Comparison of ENCODE assay signal across 11 cellular contexts in the genomic region with DNA sequence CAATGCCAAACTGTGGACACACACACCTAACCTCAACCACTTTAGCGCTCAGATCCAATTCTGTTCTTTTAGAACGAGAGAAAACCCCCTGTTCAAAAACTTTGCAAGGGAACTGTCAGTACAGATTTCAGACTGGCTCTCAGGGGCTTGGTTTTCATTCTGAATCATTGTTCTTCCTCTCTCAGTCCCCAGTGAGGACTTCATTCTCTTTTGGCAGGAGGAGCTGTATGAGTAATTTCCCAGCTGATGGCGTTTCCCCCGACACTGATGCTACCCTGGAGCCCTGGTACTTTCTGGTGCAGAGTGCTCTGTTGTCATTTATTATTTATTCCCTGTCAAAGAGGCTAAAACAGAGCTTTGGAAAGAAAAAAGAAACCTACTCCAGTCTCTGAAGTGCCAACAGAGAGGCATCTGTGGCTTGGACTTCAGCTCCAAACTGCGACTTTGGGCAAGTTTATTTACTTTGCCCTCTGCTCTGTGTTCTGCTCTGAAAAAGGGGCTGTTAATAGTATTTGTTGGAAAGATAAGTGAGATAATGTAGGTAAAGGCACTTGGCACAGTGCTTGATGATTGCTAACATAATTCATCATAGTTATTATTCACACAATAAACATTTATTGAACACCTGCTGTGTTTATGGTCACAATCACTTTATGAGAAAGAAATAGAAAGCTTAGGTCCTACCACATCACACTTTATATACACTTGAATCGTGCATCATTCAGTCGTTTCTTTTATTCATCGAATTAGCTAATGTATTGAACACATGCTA.
A peak's percentile ranks its signal among the peaks of the same experiment; 100 is the strongest.
DNase-seq lines count a peak whose midpoint lies in the region; ATAC-seq and TF ChIP-seq lines count a peak whose summit lies in the region.
"Had no signal": no experiment of that assay in that cellular context is flagged by ENCODE, and none has a peak within 500 bp of the region (broad histone marks: within the 10 kb centered on the region; RNA-seq: fewer than 3 reads in every experiment).

No MANE protein-coding gene starts in this region.

- ATAC-seq in GM18861 (IDR thresholded peaks at IDR 0.05; ENCODE audit: unreplicated experiment) = peak; percentile 56
- peak; percentile 55 for ATAC-seq in HG02840 (IDR thresholded peaks at IDR 0.05; ENCODE audit: low FRiP score, unreplicated experiment)
- ATAC-seq in HG03045 (IDR thresholded peaks at IDR 0.05; ENCODE audit: unreplicated experiment) = no peak
- ATAC-seq: gastroesophageal sphincter had no signal

- H3K4me3 ChIP-seq in cardiac fibroblast (replicated peaks in 1 of 2; ENCODE audit: low read depth in 2 of 2, low read length in 2 of 2) (no peak overlapping the region), skeletal muscle cell (ENCODE audit: low read depth, low read length) (no peak overlapping the region)
- H3K4me3 ChIP-seq: gastroesophageal sphincter had no signal

- DNase-seq in cardiac fibroblast (ENCODE audit: low read depth in 2 of 2) (peak; percentile 68 to 83), skeletal muscle cell (ENCODE audit: low read depth) (peak; percentile 48), GF-D8 (lab: John Stamatoyannopoulos, UW) (no peak), NCI-H510A (lab: John Stamatoyannopoulos, UW) (no peak), GDM1 (lab: John Stamatoyannopoulos, UW) (no peak)
- DNase-seq: occipital lobe; stimulated activated CD8-positive, alpha-beta memory T cell treated with anti-CD3 and anti-CD28 coated beads, Interleukin-4, amount 100 ng/mL, for 48 hours had no signal

- TF ChIP-seq CTCF in cardiac fibroblast (IDR thresholded peaks at IDR 0.05; ENCODE audit: low read depth, low read length) = no peak

Comparison
In these comparisons a context has a peak if more than half of its experiments do, and no peak if none do; other contexts are left out.
1. DNase-seq: peak in cardiac fibroblast (2 of 2) and skeletal muscle cell (single experiment); none in GF-D8 (single experiment), NCI-H510A (single experiment) and GDM1 (single experiment).